1 cellular context compared by ENCODE assay signal in genomic region chr9:95750725-95751644, GRCh38.
TF ChIP-seq lines count a peak whose summit lies in the region.

No MANE protein-coding gene starts in this region.

TF ChIP-seq in WTC11, 78 proteins besides CTCF, POLR2A, EP300 and RAD21 (continued from another document):
- TF ChIP-seq ZNF532 (CRISPR knock-in tag; IDR thresholded peaks at IDR 0.05; ENCODE audit: borderline replicate concordance) (no peak), ZBTB43 (CRISPR knock-in tag; IDR thresholded peaks at IDR 0.05) (no peak), ZNF138 (CRISPR knock-in tag; conservative IDR thresholded peaks at IDR 0.05) (no peak), MYBL2 (CRISPR knock-in tag; IDR thresholded peaks at IDR 0.05) (no peak), SOX15 (CRISPR knock-in tag; IDR thresholded peaks at IDR 0.05) (no peak), MXD4 (CRISPR knock-in tag; IDR thresholded peaks at IDR 0.05; ENCODE audit: borderline replicate concordance) (no peak), E2F4 (CRISPR knock-in tag; IDR thresholded peaks at IDR 0.05; ENCODE audit: borderline replicate concordance, low read depth) (no peak), ATF2 (CRISPR knock-in tag; IDR thresholded peaks at IDR 0.05; ENCODE audit: borderline replicate concordance, low read depth) (no peak), TEAD4 (CRISPR knock-in tag; IDR thresholded peaks at IDR 0.05) (no peak), ZMAT4 (CRISPR knock-in tag; IDR thresholded peaks at IDR 0.05) (no peak), NFE2L1 (CRISPR knock-in tag; IDR thresholded peaks at IDR 0.05) (no peak), MLX (CRISPR knock-in tag; IDR thresholded peaks at IDR 0.05) (no peak)
TF ChIP-seq in WTC11: peak in this region for 0.
